ENCODE assay signal across 13 cellular contexts in the genomic region with DNA sequence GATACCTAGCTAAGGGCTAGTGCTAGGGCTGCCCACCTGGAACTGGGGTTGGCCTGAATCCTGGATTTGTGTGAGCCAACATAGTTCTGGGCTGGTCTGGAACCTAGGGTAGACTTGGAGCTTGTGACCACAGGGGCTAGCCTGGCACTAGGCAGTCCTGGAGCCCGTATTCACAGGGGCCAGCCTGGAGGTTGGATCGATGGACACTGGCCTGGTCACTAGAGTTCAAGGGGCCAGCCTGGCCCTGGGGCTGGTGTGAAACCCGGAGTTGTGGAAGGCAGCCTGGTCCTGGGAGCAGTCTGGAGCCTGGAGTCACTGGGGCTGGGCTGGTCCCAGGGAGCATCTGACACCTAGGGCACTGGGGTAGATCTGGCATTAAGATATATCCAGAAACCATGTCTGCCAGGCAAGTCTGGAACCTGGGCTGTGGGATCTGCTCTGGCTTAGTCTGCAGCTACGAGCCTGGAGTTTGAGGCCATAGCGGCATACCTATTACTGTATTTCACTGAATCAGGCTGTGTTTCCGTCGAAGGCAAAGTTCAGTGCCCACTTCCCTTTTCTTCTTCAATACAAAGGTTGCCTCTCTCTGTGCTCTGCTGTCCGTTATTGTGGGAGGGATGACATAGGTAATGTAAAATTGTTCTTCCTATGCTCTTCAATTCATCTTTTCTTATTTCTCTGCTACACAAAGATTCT. TPM values are rescaled to one million over a fixed set of nuclear protein-coding genes. Genes with fewer than 3 reads are reported as not detected.
DNase-seq lines count a peak whose midpoint lies in the region; ATAC-seq and TF ChIP-seq lines count a peak whose summit lies in the region.
"Had no signal": no experiment of that assay in that cellular context is flagged by ENCODE, and none has a peak within 500 bp of the region (broad histone marks: within the 10 kb centered on the region; RNA-seq: fewer than 3 reads in every experiment).

No MANE protein-coding gene starts in this region.

- H3K27me3 ChIP-seq in psoas muscle (ENCODE audit: insufficient read depth in 3 of 3, low read length in 2 of 3), result no peaks in the 10 kb centered on the region

- no peak overlapping the region for H3K27ac ChIP-seq in psoas muscle

- no peak for TF ChIP-seq CTCF in chondrocyte (IDR thresholded peaks at IDR 0.05)
- no peak for TF ChIP-seq CTCF in psoas muscle (IDR thresholded peaks at IDR 0.05)

- 88 to 93% (median 90%) methylated on average over 8 of the region's 8 CpGs for WGBS in psoas muscle, 3 donors

- no peak overlapping the region for H3K4me3 ChIP-seq in psoas muscle

- no peaks in the 10 kb centered on the region for H3K4me1 ChIP-seq in psoas muscle

- peaks cover 2% of the 10 kb centered on the region for H3K36me3 Mint-ChIP-seq in chondrocyte (ENCODE audit: low read depth)
- peaks cover 2% of the 10 kb centered on the region for H3K36me3 Mint-ChIP-seq in effector memory CD8-positive, alpha-beta T cell (ENCODE audit: insufficient read depth)
- H3K36me3 Mint-ChIP-seq in activated naive CD8-positive, alpha-beta T cell treated with anti-CD3 and anti-CD28 coated beads, Interleukin-2, amount 50 U/mL, for 24 hours (ENCODE audit: low read depth), result no peaks in the 10 kb centered on the region
- H3K36me3 Mint-ChIP-seq: activated naive CD4-positive, alpha-beta T cell treated with anti-CD3 and anti-CD28 coated beads, Interleukin-2, amount 10 ng/mL, durations not matched to agents 7 days and 5 days had no signal

- H3K27me3 Mint-ChIP-seq in chondrocyte (ENCODE audit: low read depth), result peaks cover 49% of the 10 kb centered on the region
- peaks cover 39 to 52% of the 10 kb centered on the region in 2 donors for H3K27me3 Mint-ChIP-seq in effector memory CD8-positive, alpha-beta T cell
- peaks cover 11% of the 10 kb centered on the region for H3K27me3 Mint-ChIP-seq in activated naive CD8-positive, alpha-beta T cell treated with anti-CD3 and anti-CD28 coated beads, Interleukin-2, amount 50 U/mL, for 24 hours

- DNase-seq in chondrocyte (ENCODE audit: low spot score) (peak; percentile 65), NCI-H2107 (lab: John Stamatoyannopoulos, UW) (no peak), psoas muscle (no peak)
- no peak for DNase-seq in effector memory CD8-positive, alpha-beta T cell
- no peak for DNase-seq in activated naive CD8-positive, alpha-beta T cell treated with anti-CD3 and anti-CD28 coated beads, Interleukin-2, amount 50 U/mL, for 24 hours
- DNase-seq: activated naive CD4-positive, alpha-beta T cell treated with anti-CD3 and anti-CD28 coated beads, Interleukin-2, amount 10 ng/mL, durations not matched to agents 7 days and 5 days; DMS79; kidney glomerular epithelial cell; NCI-H2081 treated with DMSO at 0.1 percent for 48 hours had no signal

- H3K9me3 ChIP-seq in psoas muscle, result peaks cover 6% of the 10 kb centered on the region

- peaks cover 6% of the 10 kb centered on the region for H3K9me3 Mint-ChIP-seq in chondrocyte (ENCODE audit: low read depth)
- H3K9me3 Mint-ChIP-seq in effector memory CD8-positive, alpha-beta T cell, result no peaks in the 10 kb centered on the region
- H3K9me3 Mint-ChIP-seq in activated naive CD8-positive, alpha-beta T cell treated with anti-CD3 and anti-CD28 coated beads, Interleukin-2, amount 50 U/mL, for 24 hours, result no peaks in the 10 kb centered on the region
- H3K9me3 Mint-ChIP-seq: activated naive CD4-positive, alpha-beta T cell treated with anti-CD3 and anti-CD28 coated beads, Interleukin-2, amount 10 ng/mL, durations not matched to agents 7 days and 5 days had no signal

- H3K4me3 Mint-ChIP-seq in chondrocyte (ENCODE audit: unreplicated experiment), result no peak overlapping the region
- H3K4me3 Mint-ChIP-seq in effector memory CD8-positive, alpha-beta T cell, result no peak overlapping the region
- no peak overlapping the region for H3K4me3 Mint-ChIP-seq in activated naive CD8-positive, alpha-beta T cell treated with anti-CD3 and anti-CD28 coated beads, Interleukin-2, amount 50 U/mL, for 24 hours
- H3K4me3 Mint-ChIP-seq: activated naive CD4-positive, alpha-beta T cell treated with anti-CD3 and anti-CD28 coated beads, Interleukin-2, amount 10 ng/mL, durations not matched to agents 7 days and 5 days had no signal

- H3K36me3 ChIP-seq in psoas muscle (ENCODE audit: insufficient read depth in 1 of 2, low read depth in 1 of 2), result no peaks in the 10 kb centered on the region

- intact Hi-C loops in psoas muscle (cut with DNase I), result no loop called here

- ATAC-seq in GM18858 (IDR thresholded peaks at IDR 0.05; ENCODE audit: unreplicated experiment) (peak; percentile 89), GM21619 (IDR thresholded peaks at IDR 0.05; ENCODE audit: unreplicated experiment) (peak; percentile 75), HG03432 (IDR thresholded peaks at IDR 0.05; ENCODE audit: unreplicated experiment) (peak; percentile 92), psoas muscle (no peak)
- ATAC-seq in effector memory CD8-positive, alpha-beta T cell (replicated peaks), result no peak
- ATAC-seq in activated naive CD8-positive, alpha-beta T cell treated with anti-CD3 and anti-CD28 coated beads, Interleukin-2, amount 50 U/mL, for 24 hours, result no peak

- no peaks in the 10 kb centered on the region for H3K4me1 Mint-ChIP-seq in chondrocyte (ENCODE audit: low read depth)
- no peaks in the 10 kb centered on the region for H3K4me1 Mint-ChIP-seq in effector memory CD8-positive, alpha-beta T cell (ENCODE audit: low read depth in 2 of 2)
- peaks cover 11% of the 10 kb centered on the region for H3K4me1 Mint-ChIP-seq in activated naive CD8-positive, alpha-beta T cell treated with anti-CD3 and anti-CD28 coated beads, Interleukin-2, amount 50 U/mL, for 24 hours

- no peak overlapping the region for H3K27ac Mint-ChIP-seq in chondrocyte (ENCODE audit: unreplicated experiment)
- H3K27ac Mint-ChIP-seq in effector memory CD8-positive, alpha-beta T cell, result no peak overlapping the region
- no peak overlapping the region for H3K27ac Mint-ChIP-seq in activated naive CD8-positive, alpha-beta T cell treated with anti-CD3 and anti-CD28 coated beads, Interleukin-2, amount 50 U/mL, for 24 hours
- H3K27ac Mint-ChIP-seq: activated naive CD4-positive, alpha-beta T cell treated with anti-CD3 and anti-CD28 coated beads, Interleukin-2, amount 10 ng/mL, durations not matched to agents 7 days and 5 days had no signal

RNA-seq across cellular contexts. Expression of gene GLYATL1B, which starts 9.1 kb away (rescaled TPM):
- total RNA-seq in chondrocyte (not detected in 3 replicates), psoas muscle (not detected)
- polyA plus RNA-seq in psoas muscle, result not detected
- total RNA-seq: pulmonary artery endothelial cell had no signal

RNA-seq across cellular contexts. Expression of gene FAM111B, which starts 30.0 kb away (rescaled TPM):
- total RNA-seq in chondrocyte, result 1.3 to 7.6 TPM (median 1.6 TPM) in 3 replicates
- total RNA-seq in psoas muscle, result under 1 TPM in 2 of 4 donors, not detected in 2; 0.06 to 0.09 TPM
- under 1 TPM; 0.01 to 0.05 (median 0.04) TPM for polyA plus RNA-seq in psoas muscle

Comparison
In these comparisons a context has a peak if more than half of its experiments do, and no peak if none do; other contexts are left out.
1. ATAC-seq: peak in GM18858 (single experiment), GM21619 (single experiment) and HG03432 (single experiment); none in effector memory CD8-positive, alpha-beta T cell (single experiment), activated naive CD8-positive, alpha-beta T cell treated with anti-CD3 and anti-CD28 coated beads, Interleukin-2, amount 50 U/mL, for 24 hours (single experiment) and psoas muscle (0 of 4).